In genomic region chr21:42229676-42230075, GRCh38 we compare ENCODE assay signal across 18 cellular contexts. TPM values are rescaled to one million over a fixed set of nuclear protein-coding genes. Genes with fewer than 3 reads are reported as not detected.
A peak's percentile ranks its signal among the peaks of the same experiment; 100 is the strongest.
DNase-seq lines count a peak whose midpoint lies in the region; ATAC-seq and TF ChIP-seq lines count a peak whose summit lies in the region.
"Had no signal": no experiment of that assay in that cellular context is flagged by ENCODE, and none has a peak within 500 bp of the region (broad histone marks: within the 10 kb centered on the region; RNA-seq: fewer than 3 reads in every experiment).

No MANE protein-coding gene starts in this region.

- no peaks in the 10 kb centered on the region for H3K9me3 Mint-ChIP-seq in natural killer cell
- peaks cover 5% of the 10 kb centered on the region for H3K9me3 Mint-ChIP-seq in natural killer cell treated with Interleukin-12 subunit alpha and Interleukin-12 subunit beta and Interleukin-15 and Interleukin-18, amount 100 ng/mL, for 72 hours
- no peaks in the 10 kb centered on the region for H3K9me3 Mint-ChIP-seq in memory B cell
- H3K9me3 Mint-ChIP-seq: neural progenitor cell had no signal

- H3K4me1 Mint-ChIP-seq in natural killer cell (peaks cover 49 to 67% of the 10 kb centered on the region in 2 donors), memory B cell (peaks cover 43% of the 10 kb centered on the region)
- peaks cover 41 to 50% of the 10 kb centered on the region in 2 donors for H3K4me1 Mint-ChIP-seq in natural killer cell treated with Interleukin-12 subunit alpha and Interleukin-12 subunit beta and Interleukin-15 and Interleukin-18, amount 100 ng/mL, for 72 hours (ENCODE audit: low read depth in 2 of 2)

- H3K27ac Mint-ChIP-seq in natural killer cell (peak overlapping the region; percentile 89 to 95), memory B cell (peak overlapping the region; percentile 71)
- peak overlapping the region in 1 of 2 donors; percentile 76 for H3K27ac Mint-ChIP-seq in natural killer cell treated with Interleukin-12 subunit alpha and Interleukin-12 subunit beta and Interleukin-15 and Interleukin-18, amount 100 ng/mL, for 72 hours
- H3K27ac Mint-ChIP-seq: neural progenitor cell had no signal

- TF ChIP-seq CTCF in natural killer cell (IDR thresholded peaks at IDR 0.05) = no peak
- no peak for TF ChIP-seq CTCF in RWPE1 (conservative IDR thresholded peaks at IDR 0.05; ENCODE audit: low read depth)

- H3K36me3 Mint-ChIP-seq in natural killer cell (no peaks in the 10 kb centered on the region), memory B cell (peaks cover 24% of the 10 kb centered on the region)
- no peaks in the 10 kb centered on the region for H3K36me3 Mint-ChIP-seq in natural killer cell treated with Interleukin-12 subunit alpha and Interleukin-12 subunit beta and Interleukin-15 and Interleukin-18, amount 100 ng/mL, for 72 hours

- H3K4me3 Mint-ChIP-seq in natural killer cell (peak overlapping the region; percentile 31), memory B cell (no peak overlapping the region)
- H3K4me3 Mint-ChIP-seq in natural killer cell treated with Interleukin-12 subunit alpha and Interleukin-12 subunit beta and Interleukin-15 and Interleukin-18, amount 100 ng/mL, for 72 hours = no peak overlapping the region
- H3K4me3 Mint-ChIP-seq: neural progenitor cell had no signal

- POLR2A ChIA-PET in RWPE1 (lab: Yijun Ruan, JAX; ENCODE audit: low non-redundant PET) = interaction anchor here (0.5 kb wide), 1 partner anchor 608 kb away, joined by 3 read pairs; no protein-coding TSS in a partner anchor

- DNase-seq in natural killer cell (no peak), RWPE1 (ENCODE audit: low spot score) (no peak), memory B cell (ENCODE audit: low spot score in 2 of 2) (no peak), DMS 273 (lab: John Stamatoyannopoulos, UW; ENCODE audit: unreplicated experiment) (no peak), SKM-1 treated with dmso at 0.1 percent for 144 hours (lab: John Stamatoyannopoulos, UW; ENCODE audit: unreplicated experiment) (no peak)
- DNase-seq in natural killer cell treated with Interleukin-12 subunit alpha and Interleukin-12 subunit beta and Interleukin-15 and Interleukin-18, amount 100 ng/mL, for 72 hours (ENCODE audit: low spot score) = no peak
- DNase-seq: activated CD4-positive, CD25-positive, alpha-beta regulatory T cell; brain microvascular endothelial cell; colonic mucosa; GM23248; left lung; NCI-H187; NCI-H69; RPMI8226; thyroid gland had no signal

- CTCF ChIA-PET in RWPE1 (lab: Yijun Ruan, JAX) = interaction anchor here (0.5 to 0.7 kb wide), 2 partner anchors 34 to 296 kb away, joined by 4 to 11 read pairs; no protein-coding TSS in a partner anchor

- intact Hi-C loops in natural killer cell (cut with micrococcal nuclease) = no loop called here

- no peak for ATAC-seq in natural killer cell
- no peak for ATAC-seq in natural killer cell treated with Interleukin-12 subunit alpha and Interleukin-12 subunit beta and Interleukin-15 and Interleukin-18, amount 100 ng/mL, for 72 hours
- ATAC-seq in memory B cell (ENCODE audit: low read depth) = no peak
- no peak for ATAC-seq in GM18511 (IDR thresholded peaks at IDR 0.05; ENCODE audit: unreplicated experiment)
- ATAC-seq: heart left ventricle, left lung had no signal

- H3K27ac ChIP-seq in RWPE1 = peak overlapping the region; percentile 90
- H3K27ac ChIP-seq: brain microvascular endothelial cell, GM23248, neural progenitor cell had no signal

- H3K27me3 Mint-ChIP-seq in natural killer cell (ENCODE audit: low read depth in 2 of 2) (no peaks in the 10 kb centered on the region), memory B cell (no peaks in the 10 kb centered on the region)
- peaks cover 0 to 6% of the 10 kb centered on the region in 2 donors for H3K27me3 Mint-ChIP-seq in natural killer cell treated with Interleukin-12 subunit alpha and Interleukin-12 subunit beta and Interleukin-15 and Interleukin-18, amount 100 ng/mL, for 72 hours

RNA-seq across cellular contexts. Expression of gene ABCG1, which starts 10.7 kb away (rescaled TPM):
- total RNA-seq in natural killer cell = 10 to 100 TPM; 10.4 to 14.7 (median 13.8) TPM
- 1 to 10 TPM; 3.1 to 3.5 TPM for total RNA-seq in natural killer cell treated with Interleukin-12 subunit alpha and Interleukin-12 subunit beta and Interleukin-15 and Interleukin-18, amount 100 ng/mL, for 72 hours
- total RNA-seq: GM23248 had no signal
